ENCODE assay signal across 12 cellular contexts in the genomic region with DNA sequence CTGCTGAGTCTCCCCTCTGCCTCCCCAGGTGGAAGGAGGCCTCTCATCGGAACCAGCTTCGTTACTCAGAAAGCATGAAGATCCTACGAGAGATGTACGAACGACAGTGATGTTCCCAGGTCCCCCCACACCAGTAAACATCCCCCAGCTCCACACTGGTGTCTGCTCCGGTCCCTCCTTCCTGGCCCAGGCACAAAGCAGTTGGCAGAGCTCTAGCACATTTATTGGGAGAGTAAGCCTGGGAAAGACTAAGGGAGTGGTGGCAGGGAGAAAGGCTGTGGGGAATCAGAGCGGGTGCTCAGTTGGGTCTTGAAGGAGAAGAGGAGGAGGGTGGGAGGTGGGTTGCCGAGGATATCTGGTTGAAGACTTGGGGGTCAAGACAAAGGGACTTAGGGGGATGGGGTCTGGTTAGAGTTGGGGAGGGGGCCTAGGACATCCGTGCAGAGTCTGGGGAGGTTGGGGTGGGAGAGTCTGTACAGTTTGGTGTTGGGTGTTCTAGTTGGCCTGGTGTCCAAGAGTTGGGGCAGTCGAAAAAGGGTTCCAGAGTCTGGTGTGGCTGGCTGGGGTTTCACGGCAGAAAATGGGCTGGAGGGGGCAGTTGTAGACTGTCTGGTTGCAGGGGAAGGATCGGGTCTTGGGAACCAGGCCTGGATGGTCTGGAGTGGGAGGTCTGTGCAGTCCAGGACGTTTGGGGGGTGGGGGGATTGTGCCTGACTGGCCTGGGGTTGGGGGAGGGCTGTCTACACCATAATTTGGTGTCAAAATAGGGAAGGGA. TPM values are rescaled to one million over a fixed set of nuclear protein-coding genes. Genes with fewer than 3 reads are reported as not detected.
DNase-seq lines count a peak whose midpoint lies in the region; ATAC-seq and TF ChIP-seq lines count a peak whose summit lies in the region.
"Had no signal": no experiment of that assay in that cellular context is flagged by ENCODE, and none has a peak within 500 bp of the region (broad histone marks: within the 10 kb centered on the region; RNA-seq: fewer than 3 reads in every experiment).

No MANE protein-coding gene starts in this region.

- peaks cover 5 to 8% of the 10 kb centered on the region in 2 donors for H3K36me3 Mint-ChIP-seq in activated naive CD4-positive, alpha-beta T cell treated with anti-CD3 and anti-CD28 coated beads, Interleukin-2, amount 50 U/mL, for 72 hours
- H3K36me3 Mint-ChIP-seq in endodermal cell (ENCODE audit: low read depth) (no peaks in the 10 kb centered on the region), nephron (ENCODE audit: low read depth) (peaks cover 18% of the 10 kb centered on the region)

- H3K4me3 ChIP-seq in endodermal cell (ENCODE audit: low read length) (no peak overlapping the region), upper lobe of left lung (no peak overlapping the region)

- CTCF ChIA-PET in HEK293T (lab: Yijun Ruan, JAX): no interaction called here

- H3K36me3 ChIP-seq in endodermal cell (ENCODE audit: control insufficient read depth, insufficient read depth, low read length): peaks cover 5% of the 10 kb centered on the region
- peaks cover 15 to 34% (median 29%) of the 10 kb centered on the region in 4 donors for H3K36me3 ChIP-seq in upper lobe of left lung

- ATAC-seq in activated naive CD4-positive, alpha-beta T cell treated with anti-CD3 and anti-CD28 coated beads, Interleukin-2, amount 50 U/mL, for 72 hours: no peak
- no peak for ATAC-seq in upper lobe of left lung (ENCODE audit: low FRiP score in 2 of 2)

- peak; percentile 5 for DNase-seq in activated naive CD4-positive, alpha-beta T cell treated with anti-CD3 and anti-CD28 coated beads, Interleukin-2, amount 50 U/mL, for 16 hours
- DNase-seq in activated naive CD4-positive, alpha-beta T cell treated with anti-CD3 and anti-CD28 coated beads, Interleukin-2, amount 50 U/mL, for 72 hours (ENCODE audit: low spot score in 2 of 2): no peak
- no peak for DNase-seq in endodermal cell
- no peak for DNase-seq in upper lobe of left lung
- no peak for DNase-seq in HEK293T (ENCODE audit: extremely low spot score)
- no peak for DNase-seq in foreskin melanocyte
- no peak for DNase-seq in AML-193 (lab: John Stamatoyannopoulos, UW)
- DNase-seq: DMS79, KG1, NCI-H2081 treated with DMSO at 0.1 percent for 48 hours had no signal

- peaks cover 7% of the 10 kb centered on the region for H3K27me3 ChIP-seq in endodermal cell (ENCODE audit: control insufficient read depth, insufficient read depth, low read length, poor library complexity, severe bottlenecking)
- peaks cover 0 to 3% (median 1%) of the 10 kb centered on the region in 4 donors for H3K27me3 ChIP-seq in upper lobe of left lung

- 90 to 100% methylated on average over 4 to 13 of the region's 13 CpGs for WGBS in endodermal cell (ENCODE audit: insufficient coverage in 1 of 2, insufficient read length in 1 of 2), 2 experiments
- WGBS in upper lobe of left lung, 2 donors: 82 to 85% methylated on average over 13 of the region's 13 CpGs

- H3K9me3 ChIP-seq in endodermal cell (ENCODE audit: control insufficient read depth, low read length) (no peaks in the 10 kb centered on the region), upper lobe of left lung (no peaks in the 10 kb centered on the region)

- TF ChIP-seq CTCF in endodermal cell (conservative IDR thresholded peaks at IDR 0.05) (no peak), nephron (IDR thresholded peaks at IDR 0.05; ENCODE audit: unreplicated experiment in 3 of 3) (no peak), upper lobe of left lung (IDR thresholded peaks at IDR 0.05) (no peak)

- no peak overlapping the region for H3K27ac Mint-ChIP-seq in activated naive CD4-positive, alpha-beta T cell treated with anti-CD3 and anti-CD28 coated beads, Interleukin-2, amount 50 U/mL, for 72 hours
- no peak overlapping the region for H3K27ac Mint-ChIP-seq in endodermal cell
- peak overlapping the region; percentile 47 to 83 (median 64) for H3K27ac Mint-ChIP-seq in nephron
- H3K27ac Mint-ChIP-seq: stimulated activated naive CD8-positive, alpha-beta T cell treated with anti-CD3 and anti-CD28 coated beads, Interleukin-15, Interleukin-2, amounts not matched to agents 100 ng/mL and 50 ng/mL, for 24 hours had no signal

- H3K4me1 ChIP-seq in endodermal cell (ENCODE audit: control insufficient read depth, insufficient read depth, low read length) (no peaks in the 10 kb centered on the region), upper lobe of left lung (peaks cover 36 to 47% (median 39%) of the 10 kb centered on the region in 4 donors)

- H3K4me3 Mint-ChIP-seq in endodermal cell (peak overlapping the region; percentile 91), nephron (peak overlapping the region; percentile 58 to 62 (median 61))
- H3K4me3 Mint-ChIP-seq: stimulated activated naive CD8-positive, alpha-beta T cell treated with anti-CD3 and anti-CD28 coated beads, Interleukin-15, Interleukin-2, amounts not matched to agents 100 ng/mL and 50 ng/mL, for 24 hours had no signal

- H3K27ac ChIP-seq in endodermal cell (ENCODE audit: low read depth, low read length) (no peak overlapping the region), upper lobe of left lung (peak overlapping the region; percentile 86 to 98 (median 92))

- H3K27me3 Mint-ChIP-seq in endodermal cell (ENCODE audit: insufficient read depth): peaks cover 25% of the 10 kb centered on the region
- peaks cover 11% of the 10 kb centered on the region for H3K27me3 Mint-ChIP-seq in nephron (ENCODE audit: low read depth)

- H3K4me1 Mint-ChIP-seq in endodermal cell (peaks cover 8% of the 10 kb centered on the region), nephron (peaks cover 30% of the 10 kb centered on the region)

- H3K9ac ChIP-seq in endodermal cell (ENCODE audit: extremely low read depth, low read length, poor library complexity, severe bottlenecking): no peak overlapping the region

- TF ChIP-seq POLR2A in upper lobe of left lung (IDR thresholded peaks at IDR 0.05): no peak

- no peak for TF ChIP-seq EP300 in upper lobe of left lung (IDR thresholded peaks at IDR 0.05)

- POLR2A ChIA-PET in HEK293T (lab: Yijun Ruan, JAX): no interaction called here

- H3K9me3 Mint-ChIP-seq in activated naive CD4-positive, alpha-beta T cell treated with anti-CD3 and anti-CD28 coated beads, Interleukin-2, amount 50 U/mL, for 72 hours: no peaks in the 10 kb centered on the region
- H3K9me3 Mint-ChIP-seq in endodermal cell (no peaks in the 10 kb centered on the region), nephron (no peaks in the 10 kb centered on the region)
- H3K9me3 Mint-ChIP-seq: stimulated activated naive CD8-positive, alpha-beta T cell treated with anti-CD3 and anti-CD28 coated beads, Interleukin-15, Interleukin-2, amounts not matched to agents 100 ng/mL and 50 ng/mL, for 24 hours had no signal

TF ChIP-seq in HEK293T, 16 proteins besides CTCF, POLR2A, EP300 and RAD21:
- no peak for TF ChIP-seq ZNF384 (IDR thresholded peaks at IDR 0.05)
- TF ChIP-seq SP1 (IDR thresholded peaks at IDR 0.05): no peak
- no peak for TF ChIP-seq HDGF (IDR thresholded peaks at IDR 0.05; ENCODE audit: borderline replicate concordance)
- TF ChIP-seq ARNT (IDR thresholded peaks at IDR 0.05): no peak

RNA-seq across cellular contexts. Expression of a gene that starts 2.3 kb away (rescaled TPM):
- under 1 TPM; 0.32 to 0.99 TPM for total RNA-seq in activated naive CD4-positive, alpha-beta T cell treated with anti-CD3 and anti-CD28 coated beads, Interleukin-2, amount 50 U/mL, for 72 hours
- total RNA-seq in endodermal cell (under 1 TPM; 0.33 to 0.90 TPM), upper lobe of left lung (10 to 100 TPM in 4 of 6 donors, 1 to 10 TPM in 2; 4.2 to 46.2 (median 18.4) TPM)
- 0.36 TPM for polyA plus RNA-seq in endodermal cell (2013, experiment 1 of 2)
- 0.62 TPM for polyA plus RNA-seq in endodermal cell (2013, experiment 2 of 2)

RNA-seq across cellular contexts. Expression of a gene that starts 3.4 kb away (rescaled TPM):
- total RNA-seq in activated naive CD4-positive, alpha-beta T cell treated with anti-CD3 and anti-CD28 coated beads, Interleukin-2, amount 50 U/mL, for 72 hours: 10 to 100 TPM; 28.3 to 49.4 TPM
- 10 to 100 TPM; 37.8 to 45.4 TPM for total RNA-seq in endodermal cell
- 37.0 TPM for polyA plus RNA-seq in endodermal cell (2013, experiment 1 of 2)
- polyA plus RNA-seq in endodermal cell (2013, experiment 2 of 2): 34.6 TPM
- total RNA-seq in upper lobe of left lung: 10 to 100 TPM; 13.8 to 32.5 (median 19.5) TPM

RNA-seq across cellular contexts. Expression of a gene that starts 6.2 kb away (rescaled TPM):
- 10 to 100 TPM; 11.2 to 25.0 TPM for total RNA-seq in activated naive CD4-positive, alpha-beta T cell treated with anti-CD3 and anti-CD28 coated beads, Interleukin-2, amount 50 U/mL, for 72 hours
- total RNA-seq in endodermal cell: 1 to 10 TPM; 6.6 to 7.6 TPM
- polyA plus RNA-seq in endodermal cell (2013, experiment 1 of 2): 11.6 TPM
- 10.4 TPM for polyA plus RNA-seq in endodermal cell (2013, experiment 2 of 2)
- 10 to 100 TPM in 3 of 6 donors, 1 to 10 TPM in 3; 4.0 to 16.9 (median 10.9) TPM for total RNA-seq in upper lobe of left lung

RNA-seq across cellular contexts. Expression of a gene that starts 9.1 kb away (rescaled TPM):
- total RNA-seq in activated naive CD4-positive, alpha-beta T cell treated with anti-CD3 and anti-CD28 coated beads, Interleukin-2, amount 50 U/mL, for 72 hours: 10 to 100 TPM; 43.2 to 49.4 TPM
- total RNA-seq in endodermal cell (100 to 1,000 TPM; 101 to 109 TPM), upper lobe of left lung (10 to 100 TPM; 43.4 to 60.9 (median 54.5) TPM)
- 76.8 TPM for polyA plus RNA-seq in endodermal cell (2013, experiment 1 of 2)
- 65.3 TPM for polyA plus RNA-seq in endodermal cell (2013, experiment 2 of 2)

RNA-seq across cellular contexts. Expression of a gene that starts 9.3 kb away (rescaled TPM):
- 10 to 100 TPM; 33.8 to 69.0 TPM for total RNA-seq in activated naive CD4-positive, alpha-beta T cell treated with anti-CD3 and anti-CD28 coated beads, Interleukin-2, amount 50 U/mL, for 72 hours
- 10 to 100 TPM; 17.3 to 23.2 TPM for total RNA-seq in endodermal cell
- 20.7 TPM for polyA plus RNA-seq in endodermal cell (2013, experiment 1 of 2)
- 16.6 TPM for polyA plus RNA-seq in endodermal cell (2013, experiment 2 of 2)
- 100 to 1,000 TPM in 1 of 6 donors, 10 to 100 TPM in 4, 1 to 10 TPM in 1; 8.5 to 157 (median 22.0) TPM for total RNA-seq in upper lobe of left lung

Comparison
In these comparisons a context has a peak if more than half of its experiments do, and no peak if none do; other contexts are left out.
1. H3K27ac Mint-ChIP-seq: peak in nephron (3 of 3); none in activated naive CD4-positive, alpha-beta T cell treated with anti-CD3 and anti-CD28 coated beads, Interleukin-2, amount 50 U/mL, for 72 hours (0 of 2) and endodermal cell (single experiment).